1 cellular context compared by ENCODE assay signal in genomic region chr6:85354761-85355618, GRCh38.
TF ChIP-seq lines count a peak whose summit lies in the region.

No MANE protein-coding gene starts in this region.

TF ChIP-seq in H1, 55 proteins besides CTCF, POLR2A, EP300 and RAD21 (continued from another document):
- TF ChIP-seq GABPA (IDR thresholded peaks at IDR 0.05; ENCODE audit: borderline replicate concordance, insufficient read depth, low read length): no peak
- TF ChIP-seq SIN3A (conservative IDR thresholded peaks at IDR 0.05 in 1 of 2, IDR thresholded peaks at IDR 0.05 in 1 of 2; ENCODE audit: low read depth in 1 of 2, low read length in 2 of 2): no peak
- TF ChIP-seq HDAC6 (IDR thresholded peaks at IDR 0.05; ENCODE audit: low read depth, low read length): no peak
